In genomic region chr16:86455116-86455515, GRCh38 we compare ENCODE assay signal across 24 cellular contexts. TPM values are rescaled to one million over a fixed set of nuclear protein-coding genes. Genes with fewer than 3 reads are reported as not detected.
A peak's percentile ranks its signal among the peaks of the same experiment; 100 is the strongest.
DNase-seq lines count a peak whose midpoint lies in the region; ATAC-seq and TF ChIP-seq lines count a peak whose summit lies in the region.
"Had no signal": no experiment of that assay in that cellular context is flagged by ENCODE, and none has a peak within 500 bp of the region (broad histone marks: within the 10 kb centered on the region; RNA-seq: fewer than 3 reads in every experiment).

No MANE protein-coding gene starts in this region.

- H3K27ac ChIP-seq in SK-N-SH (ENCODE audit: low read depth in 2 of 2, low read length in 1 of 2) = no peak overlapping the region
- H3K27ac ChIP-seq in SJSA1 = peak overlapping the region; percentile 39
- H3K27ac ChIP-seq in fibroblast of lung (ENCODE audit: insufficient read depth, low read length) = peak overlapping the region; percentile 65
- H3K27ac ChIP-seq in stomach smooth muscle (ENCODE audit: low read length) = peak overlapping the region; percentile 92
- H3K27ac ChIP-seq: 22Rv1, foreskin keratinocyte had no signal

- no peak overlapping the region for H3K4me2 ChIP-seq in SK-N-SH
- no peak overlapping the region for H3K4me2 ChIP-seq in fibroblast of lung (ENCODE audit: extremely low read depth, insufficient read depth, low read length)

- H3K4me1 ChIP-seq in SK-N-SH (ENCODE audit: control insufficient read depth in 1 of 2, insufficient read depth in 2 of 2, low read depth in 1 of 2, low read length in 1 of 2) (no peaks in the 10 kb centered on the region), SJSA1 (replicated peaks) (peaks cover 33% of the 10 kb centered on the region), fibroblast of lung (ENCODE audit: control insufficient read depth, extremely low read depth, insufficient read depth, low read length) (peaks cover 11% of the 10 kb centered on the region), stomach smooth muscle (ENCODE audit: control insufficient read depth, insufficient read depth, low read length) (peaks cover 40% of the 10 kb centered on the region)
- H3K4me1 ChIP-seq: foreskin keratinocyte had no signal

- H3F3A ChIP-seq in SK-N-SH (replicated peaks; ENCODE audit: insufficient read depth) = no peaks in the 10 kb centered on the region

- H3K9me2 ChIP-seq in SK-N-SH = no peaks in the 10 kb centered on the region

- TF ChIP-seq EP300 in SK-N-SH (IDR thresholded peaks at IDR 0.05; ENCODE audit: borderline replicate concordance in 1 of 2, low read depth in 1 of 2, low read length in 1 of 2) = no peak

- H3K9ac ChIP-seq in SK-N-SH = no peak overlapping the region
- no peak overlapping the region for H3K9ac ChIP-seq in fibroblast of lung (ENCODE audit: insufficient read depth, low read length)
- H3K9ac ChIP-seq in stomach smooth muscle (ENCODE audit: low read length in 2 of 2) = peak overlapping the region in 1 of 2 donors; percentile 29

- no peaks in the 10 kb centered on the region for H3K36me3 ChIP-seq in SK-N-SH (replicated peaks in 1 of 2; ENCODE audit: control insufficient read depth in 1 of 2, insufficient read depth in 2 of 2, low read length in 1 of 2)
- no peaks in the 10 kb centered on the region for H3K36me3 ChIP-seq in SJSA1
- H3K36me3 ChIP-seq in fibroblast of lung (ENCODE audit: control insufficient read depth, insufficient read depth, low read length) = no peaks in the 10 kb centered on the region
- H3K36me3 ChIP-seq in stomach smooth muscle (ENCODE audit: control insufficient read depth in 2 of 2, insufficient read depth in 2 of 2, low read length in 2 of 2) = no peaks in the 10 kb centered on the region

- H4K20me1 ChIP-seq in SK-N-SH (ENCODE audit: insufficient read depth) = no peaks in the 10 kb centered on the region
- no peaks in the 10 kb centered on the region for H4K20me1 ChIP-seq in fibroblast of lung (ENCODE audit: control insufficient read depth, extremely low read depth, insufficient read depth, low read length)

- WGBS in SK-N-SH (ENCODE audit: low lambda C conversion rate) = 37% methylated on average over 10 of the region's 10 CpGs

- CTCF ChIA-PET in SK-N-SH (lab: Yijun Ruan, JAX) = interaction anchor here (1.1 kb wide), 1 partner anchor 14 kb away, joined by 3 read pairs; no protein-coding TSS in a partner anchor

- H3K79me2 ChIP-seq in SK-N-SH (ENCODE audit: insufficient read depth) (no peaks in the 10 kb centered on the region), fibroblast of lung (ENCODE audit: control insufficient read depth, insufficient read depth, low read length) (no peaks in the 10 kb centered on the region)

- H3K27me3 ChIP-seq in SK-N-SH (ENCODE audit: insufficient read depth) (peaks cover 64% of the 10 kb centered on the region), SJSA1 (replicated peaks) (no peaks in the 10 kb centered on the region), fibroblast of lung (ENCODE audit: control insufficient read depth, insufficient read depth, low read length) (no peaks in the 10 kb centered on the region), stomach smooth muscle (ENCODE audit: control insufficient read depth in 1 of 2, insufficient read depth in 2 of 2, low read length in 2 of 2) (peaks cover 0 to 2% of the 10 kb centered on the region in 2 donors)
- H3K27me3 ChIP-seq: foreskin keratinocyte had no signal

- TF ChIP-seq CTCF in SK-N-SH (IDR thresholded peaks at IDR 0.05) = no peak
- no peak for TF ChIP-seq CTCF in fibroblast of lung (conservative IDR thresholded peaks at IDR 0.05 in 1 of 2, IDR thresholded peaks at IDR 0.05 in 1 of 2; ENCODE audit: low read depth in 1 of 2, low read length in 2 of 2)

- H2AFZ ChIP-seq in SK-N-SH (ENCODE audit: low read depth) = no peak overlapping the region
- H2AFZ ChIP-seq in fibroblast of lung (ENCODE audit: low read length) = no peak overlapping the region

- H3K9me3 ChIP-seq in SK-N-SH = no peaks in the 10 kb centered on the region
- no peaks in the 10 kb centered on the region for H3K9me3 ChIP-seq in SJSA1 (replicated peaks)
- no peaks in the 10 kb centered on the region for H3K9me3 ChIP-seq in fibroblast of lung (ENCODE audit: control insufficient read depth, insufficient read depth, low read depth, low read length)
- H3K9me3 ChIP-seq in stomach smooth muscle (ENCODE audit: control insufficient read depth in 2 of 2, low read length in 2 of 2) = no peaks in the 10 kb centered on the region

- intact Hi-C loops in left ventricle myocardium superior (cut with micrococcal nuclease) = no loop called here

- DNase-seq in SK-N-SH = no peak
- DNase-seq in SJSA1 (ENCODE audit: low read depth in 1 of 2, low spot score in 2 of 2) = peak; percentile 69 to 78
- peak; percentile 95 to 96 for DNase-seq in fibroblast of lung (ENCODE audit: low read depth in 2 of 2)
- no peak for DNase-seq in epidermal melanocyte (ENCODE audit: insufficient read length, low spot score)
- DNase-seq in left ventricle myocardium superior = no peak
- DNase-seq: activated CD4-positive, alpha-beta T cell treated with anti-CD3 and anti-CD28 coated beads, Interleukin-2, amount 10 ng/mL, durations not matched to agents 24 days and 14 days; activated effector memory CD4-positive, alpha-beta T cell treated with Interleukin-2 at 50 U/mL for 16 hours; amygdala; DMS 273 treated with DMSO at 0.1 percent for 48 hours; effector memory CD8-positive, alpha-beta T cell; foreskin keratinocyte; hypothalamus; kidney; NCI-H1105 treated with DMSO at 0.1 percent for 48 hours; NCI-H524; stimulated activated naive CD4-positive, alpha-beta T cell treated with Interleukin-2 at 50 U/mL for 16 hours had no signal

- POLR2A ChIA-PET in SK-N-SH (lab: Yijun Ruan, JAX) = no interaction called here

- ATAC-seq in SK-N-SH treated with all-trans-retinoic acid at 6 μM for 48 hours (no peak), left ventricle myocardium superior (no peak), HG02642 (IDR thresholded peaks at IDR 0.05; ENCODE audit: poor library complexity, unreplicated experiment) (no peak)
- ATAC-seq: effector memory CD8-positive, alpha-beta T cell; foreskin keratinocyte; sciatic nerve had no signal

- TF ChIP-seq RAD21 in SK-N-SH (IDR thresholded peaks at IDR 0.05; ENCODE audit: low read length) = no peak

- H3K4me3 ChIP-seq in SK-N-SH (ENCODE audit: low read depth in 2 of 2, low read length in 1 of 2) = no peak overlapping the region
- no peak overlapping the region for H3K4me3 ChIP-seq in SJSA1
- no peak overlapping the region for H3K4me3 ChIP-seq in fibroblast of lung (replicated peaks in 1 of 4; ENCODE audit: control extremely low read depth in 1 of 4, insufficient read depth in 1 of 4, low read depth in 3 of 4, low read length in 4 of 4)
- H3K4me3 ChIP-seq in stomach smooth muscle (ENCODE audit: low read length in 2 of 2) = no peak overlapping the region

TF ChIP-seq in SK-N-SH, 30 proteins besides CTCF, POLR2A, EP300 and RAD21:
- TF ChIP-seq RXRA (IDR thresholded peaks at IDR 0.05; ENCODE audit: borderline replicate concordance, low read depth) (no peak), TCF12 (IDR thresholded peaks at IDR 0.05) (0 out of 2 replicates have a peak, but pooled peaks have one; percentile 4)

TF ChIP-seq in SK-N-SH treated with all-trans-retinoic acid at 6 μM for 48 hours, 23 proteins besides CTCF, POLR2A, EP300 and RAD21:
- TF ChIP-seq GLIS3 (CRISPR knock-in tag; IDR thresholded peaks at IDR 0.05) = no peak
- no peak for TF ChIP-seq TCF4 (CRISPR knock-in tag; IDR thresholded peaks at IDR 0.05; ENCODE audit: borderline replicate concordance)
- no peak for TF ChIP-seq ZNF565 (CRISPR knock-in tag; conservative IDR thresholded peaks at IDR 0.05; ENCODE audit: low read depth)
- no peak for TF ChIP-seq ZFP30 (CRISPR knock-in tag; IDR thresholded peaks at IDR 0.05)
- no peak for TF ChIP-seq RARB (CRISPR knock-in tag; IDR thresholded peaks at IDR 0.05)

RNA-seq across cellular contexts. Expression of gene FOXF1, which starts 55.2 kb away (rescaled TPM):
- polyA plus RNA-seq in SK-N-SH (2012; rRNA removed) (0.02 TPM in 1 of 2 replicates, not detected in the other), fibroblast of lung (14.0 and 38.5 TPM in 2 replicates)
- polyA plus RNA-seq in SK-N-SH (2012; cell fraction: cytosol; rRNA removed) = 0.01 TPM in 1 of 2 replicates, not detected in the other
- polyA plus RNA-seq in SK-N-SH (2012; cell fraction: nucleus; rRNA removed) = 0.02 and 0.04 TPM in 2 replicates
- 25.7 and 34.7 TPM in 2 replicates for total RNA-seq in SJSA1 (2014; rRNA removed; shearing (Covaris generic))
- total RNA-seq in fibroblast of lung (15.9 and 31.5 TPM in 2 replicates), left ventricle myocardium superior (0.25 TPM)
- polyA plus RNA-seq in fibroblast of lung (2012) = 19.3 and 43.8 TPM in 2 replicates
- 16.2 and 35.9 TPM in 2 replicates for polyA minus RNA-seq in fibroblast of lung (ENCODE audit: low replicate concordance)
- total RNA-seq: activated CD4-positive, alpha-beta T cell treated with anti-CD3 and anti-CD28 coated beads, Interleukin-2, amount 10 ng/mL, durations not matched to agents 24 days and 14 days; foreskin keratinocyte; myocyte; osteocyte had no signal
- polyA plus RNA-seq: CD14-positive monocyte, foreskin keratinocyte had no signal

Comparison
In these comparisons a context has a peak if more than half of its experiments do, and no peak if none do; other contexts are left out.
1. DNase-seq: peak in SJSA1 (2 of 2) and fibroblast of lung (2 of 2); none in SK-N-SH (single experiment), epidermal melanocyte (single experiment) and left ventricle myocardium superior (single experiment).
2. H3K27ac ChIP-seq: peak in SJSA1 (single experiment), fibroblast of lung (single experiment) and stomach smooth muscle (single experiment); none in SK-N-SH (0 of 2).
3. RNA of gene FOXF1, which starts 55.2 kb away (total RNA-seq): 25.7 to 34.7 TPM in SJSA1 and 15.9 to 31.5 TPM in fibroblast of lung; 0.25 TPM in left ventricle myocardium superior (single experiment); every median in the first group is over 10 times any median in the second.